ENCODE assay signal across 16 cellular contexts in the genomic region with DNA sequence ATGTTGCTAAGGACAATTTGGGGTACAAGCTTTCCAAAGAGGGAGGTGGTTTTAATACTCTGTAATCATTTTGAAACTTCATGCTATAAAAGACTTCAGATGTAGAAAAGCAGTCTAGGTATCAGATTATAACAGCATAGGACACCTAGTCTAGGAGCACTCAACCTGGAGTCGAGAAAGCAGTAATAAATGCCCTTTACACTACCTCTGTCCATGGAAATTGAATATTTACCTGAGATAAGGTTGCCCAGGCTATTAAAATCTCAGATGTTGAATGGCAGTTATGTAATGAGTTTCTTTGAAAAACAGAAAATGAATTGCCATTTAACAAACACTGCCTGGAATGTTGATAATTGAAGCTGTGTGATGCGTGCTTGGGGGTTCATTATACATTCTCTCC.
DNase-seq lines count a peak whose midpoint lies in the region; ATAC-seq, FAIRE-seq and TF ChIP-seq lines count a peak whose summit lies in the region.
"Had no signal": no experiment of that assay in that cellular context is flagged by ENCODE, and none has a peak within 500 bp of the region (broad histone marks: within the 10 kb centered on the region; RNA-seq: fewer than 3 reads in every experiment).

No MANE protein-coding gene starts in this region.

- no peak overlapping the region for H3K27ac ChIP-seq in endothelial cell of umbilical vein (ENCODE audit: insufficient read depth, low read depth, low read length)
- H3K27ac ChIP-seq: BLaER1 treated with 17β-estradiol and CSF1 and Interleukin-3, amounts not matched to agents 10 nM and 100 nM; GM23248; HL-60 had no signal

- no TSS peak for BruUV-seq in endothelial cell of umbilical vein (replicated peaks; lab: Mats Ljungman, UMichigan)

- no peaks in the 10 kb centered on the region for H3K79me2 ChIP-seq in endothelial cell of umbilical vein (ENCODE audit: control insufficient read depth, insufficient read depth, low read length)

- H3K4me2 ChIP-seq in endothelial cell of umbilical vein (ENCODE audit: insufficient read depth, low read length) = no peak overlapping the region
- H3K4me2 ChIP-seq: BLaER1 treated with 17β-estradiol and CSF1 and Interleukin-3, amounts not matched to agents 10 nM and 100 nM had no signal

- no peaks in the 10 kb centered on the region for H3K9me1 ChIP-seq in endothelial cell of umbilical vein (replicated peaks; ENCODE audit: control insufficient read depth, extremely low read depth, insufficient read depth, low read length)

- H3K4me3 ChIP-seq in endothelial cell of umbilical vein (replicated peaks in 1 of 3; ENCODE audit: insufficient read depth in 1 of 3, low read depth in 1 of 3, low read length in 3 of 3) = no peak overlapping the region
- no peak overlapping the region for H3K4me3 ChIP-seq in mucosa of descending colon
- H3K4me3 ChIP-seq: BLaER1 treated with 17β-estradiol and CSF1 and Interleukin-3, amounts not matched to agents 10 nM and 100 nM; GM12878; GM23248; HAP-1 had no signal

- peak; percentile 83 for ATAC-seq in mucosa of descending colon
- ATAC-seq in HG02870 (IDR thresholded peaks at IDR 0.05; ENCODE audit: unreplicated experiment) = no peak
- ATAC-seq: CD8-positive, alpha-beta T cell; GM12878 had no signal

- H3K27me3 ChIP-seq in endothelial cell of umbilical vein (ENCODE audit: control insufficient read depth in 2 of 2, insufficient read depth in 2 of 2, low read length in 2 of 2) = no peaks in the 10 kb centered on the region
- H3K27me3 ChIP-seq: BLaER1 treated with 17β-estradiol and CSF1 and Interleukin-3, amounts not matched to agents 10 nM and 100 nM had no signal

- peak; percentile 21 for FAIRE-seq in endothelial cell of umbilical vein (lab: Jason Lieb, UNC)
- FAIRE-seq: GM12878 had no signal

- POLR2A ChIA-PET in endothelial cell of umbilical vein (lab: Charles Lee) = no interaction called here

- CTCF ChIA-PET in endothelial cell of umbilical vein (lab: Charles Lee) = no interaction called here

- dilution Hi-C loops in endothelial cell of umbilical vein (cut with MboI; ENCODE audit: extremely low pct_ligation_motif_present, low sequenced_read_pairs) = no loop called here

- H3K36me3 ChIP-seq in endothelial cell of umbilical vein (ENCODE audit: control insufficient read depth in 2 of 2, extremely low read depth in 1 of 2, insufficient read depth in 2 of 2, low read length in 2 of 2) = no peaks in the 10 kb centered on the region
- no peaks in the 10 kb centered on the region for H3K36me3 ChIP-seq in mucosa of descending colon (ENCODE audit: low read depth)
- H3K36me3 ChIP-seq: BLaER1 treated with 17β-estradiol and CSF1 and Interleukin-3, amounts not matched to agents 10 nM and 100 nM; HAP-1 had no signal

- H3K9ac ChIP-seq in endothelial cell of umbilical vein (replicated peaks; ENCODE audit: extremely low read depth, insufficient read depth, low read length) = no peak overlapping the region
- H3K9ac ChIP-seq: BLaER1 treated with 17β-estradiol and CSF1 and Interleukin-3, amounts not matched to agents 10 nM and 100 nM; GM23248 had no signal

- H2AFZ ChIP-seq in endothelial cell of umbilical vein (ENCODE audit: low read depth, low read length) = no peak overlapping the region
- H2AFZ ChIP-seq: GM23248 had no signal

- DNase-seq in NCI-H146 (lab: John Stamatoyannopoulos, UW) = peak; percentile 64
- no peak for DNase-seq in endothelial cell of umbilical vein (ENCODE audit: low read depth, low spot score)
- no peak for DNase-seq in mucosa of descending colon
- no peak for DNase-seq in NOMO-1 treated with dmso at 0.1 percent for 144 hours (lab: John Stamatoyannopoulos, UW; ENCODE audit: unreplicated experiment)
- no peak for DNase-seq in NCI-H345 (lab: John Stamatoyannopoulos, UW)
- DNase-seq: CD8-positive, alpha-beta T cell; DMS 273 treated with DMSO at 0.1 percent for 48 hours; DMS53; DND-41; EL; GM23248 had no signal

- TF ChIP-seq POLR2A in endothelial cell of umbilical vein (IDR thresholded peaks at IDR 0.05; ENCODE audit: low read depth, low read length) = no peak

- intact Hi-C loops in endothelial cell of umbilical vein (cut with micrococcal nuclease) (loop anchor here (10.0 kb wide), 1 partner anchor 547 kb away; no protein-coding TSS in a partner anchor), mucosa of descending colon (cut with DNase I, micrococcal nuclease) (no loop called here)

- no peak for TF ChIP-seq CTCF in endothelial cell of umbilical vein (IDR thresholded peaks at IDR 0.05; ENCODE audit: extremely low read depth in 1 of 2, insufficient read depth in 1 of 2, low read depth in 1 of 2, low read length in 2 of 2)
- TF ChIP-seq CTCF in mucosa of descending colon (IDR thresholded peaks at IDR 0.05) = no peak

- H3K4me1 ChIP-seq in endothelial cell of umbilical vein (ENCODE audit: control insufficient read depth, extremely low read depth, insufficient read depth, low read length) (peaks cover 37% of the 10 kb centered on the region), mucosa of descending colon (ENCODE audit: low read depth) (peaks cover 4% of the 10 kb centered on the region)
- H3K4me1 ChIP-seq: HAP-1 had no signal

- no peaks in the 10 kb centered on the region for H3K9me3 ChIP-seq in endothelial cell of umbilical vein (replicated peaks; ENCODE audit: control insufficient read depth, insufficient read depth, low read length)
- no peaks in the 10 kb centered on the region for H3K9me3 ChIP-seq in mucosa of descending colon
- H3K9me3 ChIP-seq: BLaER1 treated with 17β-estradiol and CSF1 and Interleukin-3, amounts not matched to agents 10 nM and 100 nM; HAP-1 had no signal

- no peaks in the 10 kb centered on the region for H4K20me1 ChIP-seq in endothelial cell of umbilical vein (replicated peaks; ENCODE audit: control insufficient read depth, extremely low read depth, insufficient read depth, low read length)
- H4K20me1 ChIP-seq: BLaER1 treated with 17β-estradiol and CSF1 and Interleukin-3, amounts not matched to agents 10 nM and 100 nM had no signal

TF ChIP-seq in endothelial cell of umbilical vein, 7 proteins besides CTCF, POLR2A, EP300 and RAD21:
- TF ChIP-seq GATA2 (IDR thresholded peaks at IDR 0.05; ENCODE audit: insufficient read depth, insufficient read length, low read depth, low read length) (no peak), JUN (IDR thresholded peaks at IDR 0.05; ENCODE audit: borderline replicate concordance, insufficient read depth, insufficient read length, low read depth) (no peak)
- TF ChIP-seq, protein P1, sequence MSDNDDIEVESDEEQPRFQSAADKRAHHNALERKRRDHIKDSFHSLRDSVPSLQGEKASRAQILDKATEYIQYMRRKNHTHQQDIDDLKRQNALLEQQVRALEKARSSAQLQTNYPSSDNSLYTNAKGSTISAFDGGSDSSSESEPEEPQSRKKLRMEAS (IDR thresholded peaks at IDR 0.05; ENCODE audit: insufficient read depth, insufficient read length) = no peak
